In genomic region chr7:161786-162185, GRCh38 we compare ENCODE assay signal across 18 cellular contexts. TPM values are rescaled to one million over a fixed set of nuclear protein-coding genes. Genes with fewer than 3 reads are reported as not detected.
A peak's percentile ranks its signal among the peaks of the same experiment; 100 is the strongest.
DNase-seq lines count a peak whose midpoint lies in the region; ATAC-seq and TF ChIP-seq lines count a peak whose summit lies in the region.
"Had no signal": no experiment of that assay in that cellular context is flagged by ENCODE, and none has a peak within 500 bp of the region (broad histone marks: within the 10 kb centered on the region; RNA-seq: fewer than 3 reads in every experiment).

No MANE protein-coding gene starts in this region.

- H3K4me1 Mint-ChIP-seq in nephron (peaks cover 61% of the 10 kb centered on the region), osteocyte (ENCODE audit: unreplicated experiment) (peaks cover 4% of the 10 kb centered on the region)

- peaks cover 24% of the 10 kb centered on the region for H3K27me3 Mint-ChIP-seq in nephron (ENCODE audit: low read depth)
- H3K27me3 Mint-ChIP-seq in osteocyte (ENCODE audit: unreplicated experiment), result no peaks in the 10 kb centered on the region

- TF ChIP-seq CTCF in nephron (IDR thresholded peaks at IDR 0.05; ENCODE audit: unreplicated experiment in 3 of 3) (no peak), osteocyte (IDR thresholded peaks at IDR 0.05) (no peak)

- intact Hi-C loops in left ventricle myocardium superior (cut with micrococcal nuclease), result no loop called here
- intact Hi-C loops in cardiac septum (cut with DNase I), result no loop called here

- H3K9me3 Mint-ChIP-seq in nephron (no peaks in the 10 kb centered on the region), osteocyte (ENCODE audit: unreplicated experiment) (no peaks in the 10 kb centered on the region)

- H3K4me3 Mint-ChIP-seq in nephron (no peak overlapping the region), osteocyte (ENCODE audit: unreplicated experiment) (no peak overlapping the region)

- peak overlapping the region in 2 of 3 experiments; percentile 50 to 74 for H3K27ac Mint-ChIP-seq in nephron
- no peak overlapping the region for H3K27ac Mint-ChIP-seq in osteocyte (ENCODE audit: unreplicated experiment)

- DNase-seq in left ventricle myocardium superior, result peak; percentile 20
- DNase-seq in cardiac septum (ENCODE audit: low spot score), result no peak
- DNase-seq in iPS-NIHi11 (ENCODE audit: low spot score), result peak; percentile 39
- DNase-seq in activated naive CD4-positive, alpha-beta T cell (lab: John Stamatoyannopoulos, UW), result no peak
- no peak for DNase-seq in osteocyte (ENCODE audit: extremely low spot score, unreplicated experiment)
- DNase-seq: EL, GF-D8, MG63, NCI-H1694 treated with DMSO at 0.1 percent for 48 hours, NCI-H2081 treated with DMSO at 0.1 percent for 48 hours, NCI-H446 treated with DMSO at 0.1 percent for 48 hours, NCI-H526 treated with DMSO at 0.1 percent for 48 hours, SHP77 treated with DMSO at 0.1 percent for 48 hours had no signal

- ATAC-seq in left ventricle myocardium superior (no peak), GM19452 (IDR thresholded peaks at IDR 0.05; ENCODE audit: unreplicated experiment) (no peak)
- ATAC-seq: HepG2, K562 had no signal

- H3K36me3 Mint-ChIP-seq in nephron (ENCODE audit: low read depth) (no peaks in the 10 kb centered on the region), osteocyte (ENCODE audit: unreplicated experiment) (no peaks in the 10 kb centered on the region)

RNA-seq across cellular contexts. Expression of gene FAM20C, which starts 30.6 kb away (rescaled TPM):
- total RNA-seq in left ventricle myocardium superior (23.8 TPM), cardiac septum (30.2 TPM), osteocyte (132 and 143 TPM in 2 replicates)
- total RNA-seq: HT-29 had no signal

Comparison
In these comparisons a context has a peak if more than half of its experiments do, and no peak if none do; other contexts are left out.
1. DNase-seq: peak in left ventricle myocardium superior (single experiment) and iPS-NIHi11 (single experiment); none in cardiac septum (single experiment), activated naive CD4-positive, alpha-beta T cell (0 of 4) and osteocyte (single experiment).